In the genomic region with DNA sequence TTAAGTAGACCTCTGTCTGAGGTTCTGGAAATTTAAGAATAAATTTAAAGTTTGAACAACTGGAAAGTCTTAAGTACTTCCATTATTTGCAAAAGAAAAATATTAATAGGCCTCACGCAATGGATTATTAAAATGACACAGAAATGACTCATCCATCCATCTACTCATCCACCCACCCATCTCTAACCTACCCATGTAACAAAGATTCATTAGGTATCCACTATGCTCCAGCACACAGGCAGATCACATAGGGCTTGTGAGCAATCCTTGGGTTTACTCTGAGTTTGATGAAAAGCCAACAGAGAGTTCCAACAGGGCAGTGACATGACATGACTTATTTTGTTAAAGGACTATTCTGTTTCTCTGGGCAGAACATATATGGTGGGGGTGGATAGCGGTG, we compare ENCODE assay signal across 11 cellular contexts.
DNase-seq lines count a peak whose midpoint lies in the region; ATAC-seq and TF ChIP-seq lines count a peak whose summit lies in the region.
"Had no signal": no experiment of that assay in that cellular context is flagged by ENCODE, and none has a peak within 500 bp of the region (broad histone marks: within the 10 kb centered on the region; RNA-seq: fewer than 3 reads in every experiment).

No MANE protein-coding gene starts in this region.

- H3K27me3 ChIP-seq in PC-3 (ENCODE audit: low read length) = no peaks in the 10 kb centered on the region
- H3K27me3 ChIP-seq in gastrocnemius medialis = no peaks in the 10 kb centered on the region
- no peaks in the 10 kb centered on the region for H3K27me3 ChIP-seq in heart right ventricle

- peaks cover 9% of the 10 kb centered on the region for H3F3A ChIP-seq in PC-3 (ENCODE audit: low read length, unreplicated experiment)

- peaks cover 39% of the 10 kb centered on the region for H3K36me3 Mint-ChIP-seq in nephron progenitor cell (ENCODE audit: low read depth)

- H3K36me3 ChIP-seq in PC-3 (ENCODE audit: low read depth, low read length) (peaks cover 15% of the 10 kb centered on the region), gastrocnemius medialis (peaks cover 0 to 43% of the 10 kb centered on the region in 2 donors), heart right ventricle (peaks cover 0 to 84% (median 29%) of the 10 kb centered on the region in 9 donors)

- H3K4me3 ChIP-seq in PC-3 (ENCODE audit: low read length) = 0 out of 2 replicates have a peak overlapping the region, but pooled peaks have one; percentile 2
- no peak overlapping the region for H3K4me3 ChIP-seq in epithelial cell of esophagus (ENCODE audit: low read length)
- no peak overlapping the region for H3K4me3 ChIP-seq in gastrocnemius medialis
- no peak overlapping the region for H3K4me3 ChIP-seq in heart right ventricle

- no peaks in the 10 kb centered on the region for H4K20me1 ChIP-seq in PC-3 (ENCODE audit: low read length)

- peaks cover 35% of the 10 kb centered on the region for H3K4me1 ChIP-seq in PC-3 (ENCODE audit: insufficient read depth, low read length)
- H3K4me1 ChIP-seq in gastrocnemius medialis = no peaks in the 10 kb centered on the region
- peaks cover 0 to 3% (median 0%) of the 10 kb centered on the region in 9 donors for H3K4me1 ChIP-seq in heart right ventricle

- peaks cover 3% of the 10 kb centered on the region for H3K27me3 Mint-ChIP-seq in nephron progenitor cell (ENCODE audit: low read depth, poor library complexity)
- H3K27me3 Mint-ChIP-seq: activated CD4-positive, alpha-beta T cell treated with anti-CD3 and anti-CD28 coated beads, Interleukin-2, amount 10 ng/mL, durations not matched to agents 24 days and 14 days; CD4-positive, CD25-positive, alpha-beta regulatory T cell had no signal

- WGBS in heart right ventricle, 2 donors = 71 to 93% methylated on average over 2 of the region's 2 CpGs

- no peak for TF ChIP-seq CTCF in PC-3 (conservative IDR thresholded peaks at IDR 0.05; ENCODE audit: low read depth, low read length)
- no peak for TF ChIP-seq CTCF in epithelial cell of esophagus (IDR thresholded peaks at IDR 0.05; ENCODE audit: insufficient read depth, low read depth, low read length, missing control alignments)
- no peak for TF ChIP-seq CTCF in nephron progenitor cell (IDR thresholded peaks at IDR 0.05)
- TF ChIP-seq CTCF in gastrocnemius medialis (IDR thresholded peaks at IDR 0.05 in 4 of 5, conservative IDR thresholded peaks at IDR 0.05 in 1 of 5) = no peak
- TF ChIP-seq CTCF in heart right ventricle (IDR thresholded peaks at IDR 0.05) = no peak

- H3K4me3 Mint-ChIP-seq in nephron progenitor cell = no peak overlapping the region
- H3K4me3 Mint-ChIP-seq: activated CD4-positive, alpha-beta T cell treated with anti-CD3 and anti-CD28 coated beads, Interleukin-2, amount 10 ng/mL, durations not matched to agents 24 days and 14 days; CD4-positive, CD25-positive, alpha-beta regulatory T cell had no signal

- no peak for TF ChIP-seq POLR2A in gastrocnemius medialis (IDR thresholded peaks at IDR 0.05)

- H3K27ac Mint-ChIP-seq in nephron progenitor cell = peak overlapping the region; percentile 15
- H3K27ac Mint-ChIP-seq: activated CD4-positive, alpha-beta T cell treated with anti-CD3 and anti-CD28 coated beads, Interleukin-2, amount 10 ng/mL, durations not matched to agents 24 days and 14 days had no signal

- CTCF ChIA-PET in PC-3 (lab: Charles Lee) = no interaction called here

- intact Hi-C loops in PC-3 (cut with micrococcal nuclease) (no loop called here), gastrocnemius medialis (cut with DNase I; ENCODE audit: low total_unique reads) (no loop called here), heart right ventricle (cut with DNase I) (loop anchor here in 3 of 10 donors (10.0 kb wide), 2 partner anchors 237 to 427 kb away; no protein-coding TSS in a partner anchor)

- H3K9me3 Mint-ChIP-seq in nephron progenitor cell = peaks cover 14% of the 10 kb centered on the region
- H3K9me3 Mint-ChIP-seq: activated CD4-positive, alpha-beta T cell treated with anti-CD3 and anti-CD28 coated beads, Interleukin-2, amount 10 ng/mL, durations not matched to agents 24 days and 14 days had no signal

- H3K9me3 ChIP-seq in PC-3 (ENCODE audit: low read length) (no peaks in the 10 kb centered on the region), gastrocnemius medialis (no peaks in the 10 kb centered on the region), heart right ventricle (no peaks in the 10 kb centered on the region)

- H3K4me2 ChIP-seq in PC-3 (ENCODE audit: low read length) = peak overlapping the region; percentile 58

- peak; percentile 95 for ATAC-seq in PC-3
- no peak for ATAC-seq in gastrocnemius medialis
- ATAC-seq in heart right ventricle = no peak
- ATAC-seq: sciatic nerve had no signal

- POLR2A ChIA-PET in PC-3 (lab: Charles Lee; ENCODE audit: unreplicated experiment) = interaction anchor here (0.6 kb wide), 1 partner anchor 163 kb away, joined by 8 read pairs; no protein-coding TSS in a partner anchor

- H3K27ac ChIP-seq in PC-3 (ENCODE audit: low read length) (peak overlapping the region; percentile 76), gastrocnemius medialis (no peak overlapping the region), heart right ventricle (no peak overlapping the region)

- DNase-seq in EH (ENCODE audit: low read depth) = peak; percentile 81
- DNase-seq in PC-3 = peak; percentile 93
- DNase-seq in epithelial cell of esophagus (ENCODE audit: low read depth) = peak; percentile 82
- no peak for DNase-seq in nephron progenitor cell
- DNase-seq in NCI-H128 (lab: John Stamatoyannopoulos, UW; ENCODE audit: unreplicated experiment) = no peak
- no peak for DNase-seq in gastrocnemius medialis
- no peak for DNase-seq in MV-4-11 (lab: John Stamatoyannopoulos, UW)
- DNase-seq in heart right ventricle = no peak
- DNase-seq: activated CD4-positive, alpha-beta T cell treated with anti-CD3 and anti-CD28 coated beads, Interleukin-2, amount 10 ng/mL, durations not matched to agents 24 days and 14 days; CD4-positive, CD25-positive, alpha-beta regulatory T cell had no signal

- no TSS peak for BruUV-seq in PC-3 (replicated peaks; lab: Mats Ljungman, UMichigan)

- H3K9me2 ChIP-seq in PC-3 (replicated peaks; ENCODE audit: low read length) = no peaks in the 10 kb centered on the region

- in situ Hi-C loops in gastrocnemius medialis (cut with MboI; ENCODE audit: low sequenced_read_pairs in 4 of 4) = loop anchor here in 1 of 4 donors (25.0 kb wide), 1 partner anchor 439 kb away; no protein-coding TSS in a partner anchor

- H2AFZ ChIP-seq in PC-3 (ENCODE audit: low read length) = no peak overlapping the region

- no peak overlapping the region for H3K9ac ChIP-seq in PC-3 (ENCODE audit: low read length)

- H3K4me1 Mint-ChIP-seq in nephron progenitor cell = no peaks in the 10 kb centered on the region

- no peaks in the 10 kb centered on the region for H3K79me2 ChIP-seq in PC-3 (ENCODE audit: low read length)

Comparison
In these comparisons a context has a peak if more than half of its experiments do, and no peak if none do; other contexts are left out.
1. DNase-seq: peak in EH (single experiment), PC-3 (single experiment) and epithelial cell of esophagus (single experiment); none in nephron progenitor cell (single experiment), NCI-H128 (single experiment), gastrocnemius medialis (0 of 2), MV-4-11 (single experiment) and heart right ventricle (0 of 2).